12 cellular contexts compared by ENCODE assay signal in the genomic region with DNA sequence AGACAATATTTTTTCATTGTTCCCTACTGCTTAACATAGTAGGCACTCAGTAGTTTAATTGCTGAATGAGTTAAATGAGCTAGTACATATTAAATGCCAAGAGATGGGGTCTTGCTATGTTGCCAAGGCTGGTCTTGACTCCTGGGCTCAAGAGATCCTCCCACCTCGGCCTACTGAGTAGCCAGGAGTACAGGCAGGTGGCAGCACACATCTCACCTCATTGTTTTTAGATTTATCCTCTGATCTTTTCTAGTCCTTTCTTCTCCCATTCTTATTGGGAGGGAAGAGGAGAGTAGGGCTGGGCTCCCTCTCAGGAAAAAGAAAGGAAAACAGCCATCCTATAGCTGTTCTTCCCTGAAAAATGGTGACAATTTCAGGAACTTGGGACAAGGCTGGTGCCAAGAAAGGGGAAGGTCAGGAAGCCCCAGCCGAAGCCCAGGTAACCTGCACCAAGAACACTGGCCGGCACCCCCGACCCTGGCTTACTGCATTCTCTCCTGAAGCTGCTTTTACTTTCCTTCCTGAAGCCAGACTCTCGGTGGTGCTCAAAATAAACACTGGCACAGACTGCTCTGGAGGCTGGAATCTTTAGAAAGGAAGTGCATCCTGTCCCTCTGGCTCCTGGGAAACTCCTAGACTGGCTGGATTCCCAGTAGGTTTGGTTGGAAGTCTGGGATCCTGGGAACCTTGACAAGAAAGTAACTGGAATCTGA. TPM values are rescaled to one million over a fixed set of nuclear protein-coding genes. Genes with fewer than 3 reads are reported as not detected.
DNase-seq lines count a peak whose midpoint lies in the region; ATAC-seq, FAIRE-seq and TF ChIP-seq lines count a peak whose summit lies in the region.
"Had no signal": no experiment of that assay in that cellular context is flagged by ENCODE, and none has a peak within 500 bp of the region (broad histone marks: within the 10 kb centered on the region; RNA-seq: fewer than 3 reads in every experiment).

No MANE protein-coding gene starts in this region.

- in situ Hi-C loops in HepG2 (cut with HindIII; ENCODE audit: extremely low pct_ligation_motif_present, low pct_unique_long_range_greater_than_20kb), result no loop called here

- no peaks in the 10 kb centered on the region for H3K9me3 ChIP-seq in HepG2 (ENCODE audit: low read length)
- H3K9me3 ChIP-seq in thoracic aorta, result no peaks in the 10 kb centered on the region

- no peak for TF ChIP-seq RAD21 in HepG2 (CRISPR knock-in tag; IDR thresholded peaks at IDR 0.05)

- no peak overlapping the region for H3K4me2 ChIP-seq in HepG2 (ENCODE audit: low read depth, low read length)

- H3K36me3 ChIP-seq in bronchial epithelial cell (ENCODE audit: control insufficient read depth, insufficient read depth, low read length) (peaks cover 26% of the 10 kb centered on the region), HepG2 (replicated peaks in 1 of 2; ENCODE audit: control insufficient read depth in 1 of 2, insufficient read depth in 2 of 2, low read length in 2 of 2) (peaks cover 17 to 27% of the 10 kb centered on the region in 2 experiments; a peak in 4 of 5 replicates), thoracic aorta (peaks cover 28% of the 10 kb centered on the region)

- H4K20me1 ChIP-seq in HepG2 (ENCODE audit: insufficient read depth, low read length), result no peaks in the 10 kb centered on the region; the same call in 1 of the 2 replicates

- H3K79me2 ChIP-seq in HepG2 (ENCODE audit: insufficient read depth, low read length), result peaks cover 44% of the 10 kb centered on the region

- no TSS peak for BruUV-seq in HepG2 (replicated peaks; lab: Mats Ljungman, UMichigan)

- no peaks in the 10 kb centered on the region for H3K9me3 Mint-ChIP-seq in activated CD4-positive, alpha-beta memory T cell treated with anti-CD3 and anti-CD28 coated beads, Interleukin-2, amount 10 ng/mL, durations not matched to agents 7 days and 5 days
- no peaks in the 10 kb centered on the region for H3K9me3 Mint-ChIP-seq in activated CD4-positive, alpha-beta memory T cell treated with anti-CD3 and anti-CD28 coated beads for 36 hours

- POLR2A ChIA-PET in activated CD4-positive, alpha-beta memory T cell treated with anti-CD3 and anti-CD28 coated beads, Interleukin-2, amount 10 ng/mL, durations not matched to agents 7 days and 5 days (lab: Charles Lee), result interaction anchor here (1.6 to 2.1 kb wide), 2 partner anchors 9 to 19 kb away, joined by 4 to 13 read pairs; a partner anchor contains a TSS
- POLR2A ChIA-PET in activated CD4-positive, alpha-beta memory T cell treated with anti-CD3 and anti-CD28 coated beads for 36 hours (lab: Charles Lee), result no interaction called here
- POLR2A ChIA-PET in HepG2 (lab: Yijun Ruan, JAX), result interaction anchor here (0.9 kb wide), 1 partner anchor 19 kb away, joined by 3 read pairs; a partner anchor contains a TSS

- H3K27ac ChIP-seq in HepG2 (ENCODE audit: extremely low read length, insufficient read depth, low read length) (no peak overlapping the region), thoracic aorta (peak overlapping the region; percentile 56 to 94)

- DNase-seq in activated CD4-positive, alpha-beta memory T cell treated with anti-CD3 and anti-CD28 coated beads, Interleukin-2, amount 10 ng/mL, durations not matched to agents 7 days and 5 days, result no peak
- no peak for DNase-seq in activated CD4-positive, alpha-beta memory T cell treated with anti-CD3 and anti-CD28 coated beads for 36 hours
- DNase-seq in bronchial epithelial cell (ENCODE audit: low read depth) (peak; percentile 38), HepG2 (ENCODE audit: low spot score) (no peak), thoracic aorta (ENCODE audit: low spot score) (no peak), NCI-H1930 (lab: John Stamatoyannopoulos, UW) (no peak)
- no peak for DNase-seq in activated CD4-positive, alpha-beta T cell treated with anti-CD3 and anti-CD28 coated beads for 1 hour
- DNase-seq: T-helper 9 cell had no signal

- no peak overlapping the region for H2AFZ ChIP-seq in HepG2 (ENCODE audit: low read length)

- H3K4me1 ChIP-seq in HepG2 (ENCODE audit: insufficient read depth, low read length) (peaks cover 31% of the 10 kb centered on the region), thoracic aorta (ENCODE audit: control insufficient read depth in 1 of 2, low read depth in 2 of 2) (peaks cover 26 to 43% of the 10 kb centered on the region in 2 donors)

- TF ChIP-seq CTCF in bronchial epithelial cell (IDR thresholded peaks at IDR 0.05; ENCODE audit: insufficient read depth, low read length, severe bottlenecking), result no peak
- TF ChIP-seq CTCF in HepG2 (CRISPR knock-in tag; IDR thresholded peaks at IDR 0.05), result peak; percentile 16; the same call in 1 of the 2 replicates
- TF ChIP-seq CTCF in thoracic aorta (IDR thresholded peaks at IDR 0.05), result no peak

- peaks cover 35% of the 10 kb centered on the region for H3K36me3 Mint-ChIP-seq in activated CD4-positive, alpha-beta memory T cell treated with anti-CD3 and anti-CD28 coated beads, Interleukin-2, amount 10 ng/mL, durations not matched to agents 7 days and 5 days (ENCODE audit: low read depth)
- peaks cover 15% of the 10 kb centered on the region for H3K36me3 Mint-ChIP-seq in activated CD4-positive, alpha-beta memory T cell treated with anti-CD3 and anti-CD28 coated beads for 36 hours

- CTCF ChIA-PET in activated CD4-positive, alpha-beta memory T cell treated with anti-CD3 and anti-CD28 coated beads, Interleukin-2, amount 10 ng/mL, durations not matched to agents 7 days and 5 days (lab: Charles Lee), result interaction anchor here (3.2 kb wide), 1 partner anchor 78 kb away, joined by 13 read pairs; no protein-coding TSS in a partner anchor
- CTCF ChIA-PET in activated CD4-positive, alpha-beta memory T cell treated with anti-CD3 and anti-CD28 coated beads for 36 hours (lab: Charles Lee), result interaction anchor here (1.2 to 1.5 kb wide), 3 partner anchors 8 to 275 kb away, joined by 3 to 5 read pairs (median 4); no protein-coding TSS in a partner anchor
- CTCF ChIA-PET in HepG2 (lab: Yijun Ruan, JAX; ENCODE audit: low intra/inter-chr PET ratio, low total read pairs), result no interaction called here

- TF ChIP-seq EP300 in HepG2 (IDR thresholded peaks at IDR 0.05; ENCODE audit: low read depth in 2 of 2, low read length in 2 of 2) (no peak), HepG2 (CRISPR knock-in tag; IDR thresholded peaks at IDR 0.05; ENCODE audit: borderline replicate concordance) (no peak)

- H3K4me3 Mint-ChIP-seq in activated CD4-positive, alpha-beta memory T cell treated with anti-CD3 and anti-CD28 coated beads, Interleukin-2, amount 10 ng/mL, durations not matched to agents 7 days and 5 days, result peak overlapping the region; percentile 98
- no peak overlapping the region for H3K4me3 Mint-ChIP-seq in activated CD4-positive, alpha-beta memory T cell treated with anti-CD3 and anti-CD28 coated beads for 36 hours

- intact Hi-C loops in activated CD4-positive, alpha-beta memory T cell treated with anti-CD3 and anti-CD28 coated beads for 36 hours (cut with micrococcal nuclease), result no loop called here
- intact Hi-C loops in HepG2 (cut with micrococcal nuclease; ENCODE audit: unreplicated experiment), result no loop called here

- H3K27me3 ChIP-seq in bronchial epithelial cell (ENCODE audit: control insufficient read depth, insufficient read depth, low read length) (no peaks in the 10 kb centered on the region), HepG2 (ENCODE audit: control insufficient read depth in 1 of 2, insufficient read depth in 2 of 2, low read length in 2 of 2) (no peaks in the 10 kb centered on the region; a peak in 1 of 5 replicates), thoracic aorta (replicated peaks; ENCODE audit: insufficient read depth) (no peaks in the 10 kb centered on the region)

- ATAC-seq in HepG2, result no peak
- no peak for ATAC-seq in thoracic aorta (ENCODE audit: insufficient number of reproducible peaks, low FRiP score, low read depth)
- no peak for ATAC-seq in GM21367 (IDR thresholded peaks at IDR 0.05; ENCODE audit: unreplicated experiment)

- H3K27ac Mint-ChIP-seq in activated CD4-positive, alpha-beta memory T cell treated with anti-CD3 and anti-CD28 coated beads, Interleukin-2, amount 10 ng/mL, durations not matched to agents 7 days and 5 days, result no peak overlapping the region
- no peak overlapping the region for H3K27ac Mint-ChIP-seq in activated CD4-positive, alpha-beta memory T cell treated with anti-CD3 and anti-CD28 coated beads for 36 hours

- 76% methylated on average over 5 of the region's 5 CpGs for WGBS in HepG2 (ENCODE audit: low lambda C conversion rate)

- H3K27me3 Mint-ChIP-seq in activated CD4-positive, alpha-beta memory T cell treated with anti-CD3 and anti-CD28 coated beads, Interleukin-2, amount 10 ng/mL, durations not matched to agents 7 days and 5 days, result no peaks in the 10 kb centered on the region
- no peaks in the 10 kb centered on the region for H3K27me3 Mint-ChIP-seq in activated CD4-positive, alpha-beta memory T cell treated with anti-CD3 and anti-CD28 coated beads for 36 hours

- no peak for FAIRE-seq in bronchial epithelial cell (lab: Jason Lieb, UNC)
- no peak for FAIRE-seq in HepG2 (lab: Jason Lieb, UNC)
- FAIRE-seq: islet of Langerhans had no signal

- peaks cover 41% of the 10 kb centered on the region for H3K4me1 Mint-ChIP-seq in activated CD4-positive, alpha-beta memory T cell treated with anti-CD3 and anti-CD28 coated beads, Interleukin-2, amount 10 ng/mL, durations not matched to agents 7 days and 5 days
- H3K4me1 Mint-ChIP-seq in activated CD4-positive, alpha-beta memory T cell treated with anti-CD3 and anti-CD28 coated beads for 36 hours (ENCODE audit: low read depth), result peaks cover 34% of the 10 kb centered on the region

- no peak overlapping the region for H3K9ac ChIP-seq in HepG2 (ENCODE audit: insufficient read depth, low read depth, low read length)

- TF ChIP-seq POLR2A in HepG2 (IDR thresholded peaks at IDR 0.05; ENCODE audit: insufficient read depth in 1 of 2, low read depth in 2 of 2, low read length in 2 of 2), result no peak

- H3K4me3 ChIP-seq in bronchial epithelial cell (ENCODE audit: low read depth, low read length), result no peak overlapping the region
- no peak overlapping the region for H3K4me3 ChIP-seq in HepG2 (replicated peaks in 1 of 3; ENCODE audit: insufficient read depth in 1 of 3, low read depth in 2 of 3, low read length in 3 of 3)
- no peak overlapping the region for H3K4me3 ChIP-seq in thoracic aorta

RNA-seq across cellular contexts. Expression of a gene that starts 2.7 kb away (rescaled TPM):
- total RNA-seq in activated CD4-positive, alpha-beta memory T cell treated with anti-CD3 and anti-CD28 coated beads, Interleukin-2, amount 10 ng/mL, durations not matched to agents 7 days and 5 days, result 10 to 100 TPM; 25.2 to 26.5 TPM
- total RNA-seq in activated CD4-positive, alpha-beta memory T cell treated with anti-CD3 and anti-CD28 coated beads for 36 hours, result 10 to 100 TPM; 24.4 to 27.3 TPM
- 29.0 and 40.7 TPM in 2 replicates for total RNA-seq in bronchial epithelial cell
- 17.5 and 18.7 TPM in 2 replicates for total RNA-seq in HepG2 (2016; rRNA removed; fragmentation: Illumina TruSeq; extraction: Trizol)
- 3.0 and 3.3 TPM in 2 replicates for total RNA-seq in HepG2 (2016; cell fraction: cytosol; rRNA removed; fragmentation: Illumina TruSeq; extraction: Trizol; ENCODE audit: low read depth)
- 17.6 and 18.0 TPM in 2 replicates for total RNA-seq in HepG2 (2016; cell fraction: insoluble cytoplasmic fraction; rRNA removed; fragmentation: Illumina TruSeq; extraction: Trizol)
- total RNA-seq in HepG2 (2016; cell fraction: membrane; rRNA removed; fragmentation: Illumina TruSeq; extraction: Trizol), result 10.3 and 13.6 TPM in 2 replicates
- total RNA-seq in HepG2 (2016; cell fraction: nucleus; rRNA removed; fragmentation: Illumina TruSeq; extraction: Trizol), result 10.7 and 12.2 TPM in 2 replicates
- 40.6 and 42.8 TPM in 2 replicates for polyA plus RNA-seq in HepG2 (2011; rRNA removed)
- polyA plus RNA-seq in HepG2 (2011; cell fraction: cytosol; rRNA removed), result 26.7 and 28.6 TPM in 2 replicates
- 42.5 and 48.1 TPM in 2 replicates for polyA plus RNA-seq in HepG2 (2011; cell fraction: nucleus; rRNA removed)
- 16.3 and 24.4 TPM in 2 replicates for polyA plus RNA-seq in HepG2 (2012)
- polyA plus RNA-seq in HepG2 (2016; cell fraction: cytosol; fragmentation: Illumina TruSeq; extraction: Trizol; ENCODE audit: low read depth), result 3.2 and 5.3 TPM in 2 replicates
- 18.4 and 21.2 TPM in 2 replicates for polyA plus RNA-seq in HepG2 (2016; cell fraction: insoluble cytoplasmic fraction; fragmentation: Illumina TruSeq; extraction: Trizol; ENCODE audit: low read depth)
- polyA plus RNA-seq in HepG2 (2016; cell fraction: membrane; fragmentation: Illumina TruSeq; extraction: Trizol; ENCODE audit: low read depth), result 8.2 and 8.8 TPM in 2 replicates
- 17.9 and 19.3 TPM in 2 replicates for polyA plus RNA-seq in HepG2 (2016; cell fraction: nucleus; fragmentation: Illumina TruSeq; extraction: Trizol; ENCODE audit: insufficient read depth, low read depth)
- 67.1 and 165 TPM in 2 replicates for polyA minus RNA-seq in HepG2 (2011; rRNA and poly(A)+ RNA removed; ENCODE audit: low replicate concordance)
- polyA minus RNA-seq in HepG2 (2011; cell fraction: cytosol; rRNA and poly(A)+ RNA removed), result 30.3 and 32.2 TPM in 2 replicates
- polyA minus RNA-seq in HepG2 (2011; cell fraction: nucleus; rRNA and poly(A)+ RNA removed), result 20.6 and 26.7 TPM in 2 replicates
- total RNA-seq in thoracic aorta, result 10 to 100 TPM; 43.3 to 66.1 TPM

RNA-seq across cellular contexts. Expression of a gene that starts 2.9 kb away (rescaled TPM):
- 10 to 100 TPM; 22.2 to 25.7 TPM for total RNA-seq in activated CD4-positive, alpha-beta memory T cell treated with anti-CD3 and anti-CD28 coated beads, Interleukin-2, amount 10 ng/mL, durations not matched to agents 7 days and 5 days
- 10 to 100 TPM; 20.3 to 20.6 TPM for total RNA-seq in activated CD4-positive, alpha-beta memory T cell treated with anti-CD3 and anti-CD28 coated beads for 36 hours
- total RNA-seq in bronchial epithelial cell (37.8 and 43.7 TPM in 2 replicates), HepG2 (2016; rRNA removed; fragmentation: Illumina TruSeq; extraction: Trizol) (23.4 and 28.0 TPM in 2 replicates), thoracic aorta (10 to 100 TPM; 37.4 to 38.4 TPM)
- 49.6 and 59.0 TPM in 2 replicates for total RNA-seq in HepG2 (2016; cell fraction: cytosol; rRNA removed; fragmentation: Illumina TruSeq; extraction: Trizol; ENCODE audit: low read depth)
- 22.8 and 29.8 TPM in 2 replicates for total RNA-seq in HepG2 (2016; cell fraction: insoluble cytoplasmic fraction; rRNA removed; fragmentation: Illumina TruSeq; extraction: Trizol)
- total RNA-seq in HepG2 (2016; cell fraction: membrane; rRNA removed; fragmentation: Illumina TruSeq; extraction: Trizol), result 51.8 and 54.0 TPM in 2 replicates
- total RNA-seq in HepG2 (2016; cell fraction: nucleus; rRNA removed; fragmentation: Illumina TruSeq; extraction: Trizol), result 22.4 and 24.3 TPM in 2 replicates
- polyA plus RNA-seq in HepG2 (2011; rRNA removed), result 33.9 and 37.8 TPM in 2 replicates
- polyA plus RNA-seq in HepG2 (2011; cell fraction: cytosol; rRNA removed), result 23.5 and 23.7 TPM in 2 replicates
- 39.0 and 42.0 TPM in 2 replicates for polyA plus RNA-seq in HepG2 (2011; cell fraction: nucleus; rRNA removed)
- 22.5 and 25.6 TPM in 2 replicates for polyA plus RNA-seq in HepG2 (2012)
- polyA plus RNA-seq in HepG2 (2016; cell fraction: cytosol; fragmentation: Illumina TruSeq; extraction: Trizol; ENCODE audit: low read depth), result 50.1 and 61.3 TPM in 2 replicates
- 21.7 and 23.6 TPM in 2 replicates for polyA plus RNA-seq in HepG2 (2016; cell fraction: insoluble cytoplasmic fraction; fragmentation: Illumina TruSeq; extraction: Trizol; ENCODE audit: low read depth)
- polyA plus RNA-seq in HepG2 (2016; cell fraction: membrane; fragmentation: Illumina TruSeq; extraction: Trizol; ENCODE audit: low read depth), result 44.5 and 49.9 TPM in 2 replicates
- 39.5 and 42.9 TPM in 2 replicates for polyA plus RNA-seq in HepG2 (2016; cell fraction: nucleus; fragmentation: Illumina TruSeq; extraction: Trizol; ENCODE audit: insufficient read depth, low read depth)
- 13.0 and 13.9 TPM in 2 replicates for polyA minus RNA-seq in HepG2 (2011; rRNA and poly(A)+ RNA removed; ENCODE audit: low replicate concordance)
- 5.7 and 7.1 TPM in 2 replicates for polyA minus RNA-seq in HepG2 (2011; cell fraction: cytosol; rRNA and poly(A)+ RNA removed)
- 14.9 and 18.4 TPM in 2 replicates for polyA minus RNA-seq in HepG2 (2011; cell fraction: nucleus; rRNA and poly(A)+ RNA removed)

RNA-seq across cellular contexts. Expression of a gene that starts 19.1 kb away (rescaled TPM):
- total RNA-seq in activated CD4-positive, alpha-beta memory T cell treated with anti-CD3 and anti-CD28 coated beads, Interleukin-2, amount 10 ng/mL, durations not matched to agents 7 days and 5 days, result 10 to 100 TPM; 54.3 to 56.2 TPM
- 10 to 100 TPM; 73.8 to 76.4 TPM for total RNA-seq in activated CD4-positive, alpha-beta memory T cell treated with anti-CD3 and anti-CD28 coated beads for 36 hours
- total RNA-seq in bronchial epithelial cell, result 59.8 and 67.5 TPM in 2 replicates
- 114 and 127 TPM in 2 replicates for total RNA-seq in HepG2 (2016; rRNA removed; fragmentation: Illumina TruSeq; extraction: Trizol)
- 63.3 and 67.3 TPM in 2 replicates for total RNA-seq in HepG2 (2016; cell fraction: cytosol; rRNA removed; fragmentation: Illumina TruSeq; extraction: Trizol; ENCODE audit: low read depth)
- 112 and 115 TPM in 2 replicates for total RNA-seq in HepG2 (2016; cell fraction: insoluble cytoplasmic fraction; rRNA removed; fragmentation: Illumina TruSeq; extraction: Trizol)
- total RNA-seq in HepG2 (2016; cell fraction: membrane; rRNA removed; fragmentation: Illumina TruSeq; extraction: Trizol), result 118 and 133 TPM in 2 replicates
- 47.1 and 53.4 TPM in 2 replicates for total RNA-seq in HepG2 (2016; cell fraction: nucleus; rRNA removed; fragmentation: Illumina TruSeq; extraction: Trizol)
- 85.9 and 86.0 TPM in 2 replicates for polyA plus RNA-seq in HepG2 (2011; rRNA removed)
- 82.5 and 91.5 TPM in 2 replicates for polyA plus RNA-seq in HepG2 (2011; cell fraction: cytosol; rRNA removed)
- polyA plus RNA-seq in HepG2 (2011; cell fraction: nucleus; rRNA removed), result 40.8 and 49.4 TPM in 2 replicates
- 60.2 and 73.0 TPM in 2 replicates for polyA plus RNA-seq in HepG2 (2012)
- polyA plus RNA-seq in HepG2 (2016; cell fraction: cytosol; fragmentation: Illumina TruSeq; extraction: Trizol; ENCODE audit: low read depth), result 78.3 and 93.1 TPM in 2 replicates
- polyA plus RNA-seq in HepG2 (2016; cell fraction: insoluble cytoplasmic fraction; fragmentation: Illumina TruSeq; extraction: Trizol; ENCODE audit: low read depth), result 128 and 147 TPM in 2 replicates
- polyA plus RNA-seq in HepG2 (2016; cell fraction: membrane; fragmentation: Illumina TruSeq; extraction: Trizol; ENCODE audit: low read depth), result 120 and 126 TPM in 2 replicates
- polyA plus RNA-seq in HepG2 (2016; cell fraction: nucleus; fragmentation: Illumina TruSeq; extraction: Trizol; ENCODE audit: insufficient read depth, low read depth), result 79.9 and 84.9 TPM in 2 replicates
- polyA minus RNA-seq in HepG2 (2011; rRNA and poly(A)+ RNA removed; ENCODE audit: low replicate concordance), result 108 and 190 TPM in 2 replicates
- 42.1 and 47.7 TPM in 2 replicates for polyA minus RNA-seq in HepG2 (2011; cell fraction: cytosol; rRNA and poly(A)+ RNA removed)
- 22.0 and 26.2 TPM in 2 replicates for polyA minus RNA-seq in HepG2 (2011; cell fraction: nucleus; rRNA and poly(A)+ RNA removed)
- 10 to 100 TPM; 54.9 to 68.2 TPM for total RNA-seq in thoracic aorta

RNA-seq across cellular contexts. Expression of a gene that starts 19.2 kb away (rescaled TPM):
- 10 to 100 TPM; 23.3 to 26.6 TPM for total RNA-seq in activated CD4-positive, alpha-beta memory T cell treated with anti-CD3 and anti-CD28 coated beads, Interleukin-2, amount 10 ng/mL, durations not matched to agents 7 days and 5 days
- total RNA-seq in activated CD4-positive, alpha-beta memory T cell treated with anti-CD3 and anti-CD28 coated beads for 36 hours, result 10 to 100 TPM; 27.1 to 29.8 TPM
- total RNA-seq in bronchial epithelial cell (1.5 and 8.2 TPM in 2 replicates), HepG2 (2016; rRNA removed; fragmentation: Illumina TruSeq; extraction: Trizol) (111 and 137 TPM in 2 replicates), thoracic aorta (1 to 10 TPM; 1.1 to 5.9 TPM)
- total RNA-seq in HepG2 (2016; cell fraction: cytosol; rRNA removed; fragmentation: Illumina TruSeq; extraction: Trizol; ENCODE audit: low read depth), result 41.1 and 45.0 TPM in 2 replicates
- total RNA-seq in HepG2 (2016; cell fraction: insoluble cytoplasmic fraction; rRNA removed; fragmentation: Illumina TruSeq; extraction: Trizol), result 112 and 128 TPM in 2 replicates
- 135 and 146 TPM in 2 replicates for total RNA-seq in HepG2 (2016; cell fraction: membrane; rRNA removed; fragmentation: Illumina TruSeq; extraction: Trizol)
- total RNA-seq in HepG2 (2016; cell fraction: nucleus; rRNA removed; fragmentation: Illumina TruSeq; extraction: Trizol), result 77.2 and 97.2 TPM in 2 replicates
- 51.5 and 69.6 TPM in 2 replicates for polyA plus RNA-seq in HepG2 (2011; rRNA removed)
- 33.3 and 54.1 TPM in 2 replicates for polyA plus RNA-seq in HepG2 (2011; cell fraction: cytosol; rRNA removed)
- 8.5 and 10.8 TPM in 2 replicates for polyA plus RNA-seq in HepG2 (2011; cell fraction: nucleus; rRNA removed)
- 77.6 and 101 TPM in 2 replicates for polyA plus RNA-seq in HepG2 (2012)
- polyA plus RNA-seq in HepG2 (2016; cell fraction: cytosol; fragmentation: Illumina TruSeq; extraction: Trizol; ENCODE audit: low read depth), result 47.9 and 49.9 TPM in 2 replicates
- polyA plus RNA-seq in HepG2 (2016; cell fraction: insoluble cytoplasmic fraction; fragmentation: Illumina TruSeq; extraction: Trizol; ENCODE audit: low read depth), result 138 and 141 TPM in 2 replicates
- 128 and 149 TPM in 2 replicates for polyA plus RNA-seq in HepG2 (2016; cell fraction: membrane; fragmentation: Illumina TruSeq; extraction: Trizol; ENCODE audit: low read depth)
- polyA plus RNA-seq in HepG2 (2016; cell fraction: nucleus; fragmentation: Illumina TruSeq; extraction: Trizol; ENCODE audit: insufficient read depth, low read depth), result 144 and 149 TPM in 2 replicates
- polyA minus RNA-seq in HepG2 (2011; rRNA and poly(A)+ RNA removed; ENCODE audit: low replicate concordance), result 95.5 and 159 TPM in 2 replicates
- polyA minus RNA-seq in HepG2 (2011; cell fraction: cytosol; rRNA and poly(A)+ RNA removed), result 39.8 and 45.1 TPM in 2 replicates
- 13.3 and 17.7 TPM in 2 replicates for polyA minus RNA-seq in HepG2 (2011; cell fraction: nucleus; rRNA and poly(A)+ RNA removed)

RNA-seq across cellular contexts. Expression of a gene that starts 26.8 kb away (rescaled TPM):
- total RNA-seq in activated CD4-positive, alpha-beta memory T cell treated with anti-CD3 and anti-CD28 coated beads, Interleukin-2, amount 10 ng/mL, durations not matched to agents 7 days and 5 days, result not detected
- total RNA-seq in activated CD4-positive, alpha-beta memory T cell treated with anti-CD3 and anti-CD28 coated beads for 36 hours, result not detected
- total RNA-seq in bronchial epithelial cell, result not detected in 2 replicates
- total RNA-seq in HepG2 (2016; rRNA removed; fragmentation: Illumina TruSeq; extraction: Trizol), result not detected in 2 replicates
- not detected in 2 replicates for total RNA-seq in HepG2 (2016; cell fraction: cytosol; rRNA removed; fragmentation: Illumina TruSeq; extraction: Trizol; ENCODE audit: low read depth)
- total RNA-seq in HepG2 (2016; cell fraction: insoluble cytoplasmic fraction; rRNA removed; fragmentation: Illumina TruSeq; extraction: Trizol), result not detected in 2 replicates
- not detected in 2 replicates for total RNA-seq in HepG2 (2016; cell fraction: membrane; rRNA removed; fragmentation: Illumina TruSeq; extraction: Trizol)
- not detected in 2 replicates for total RNA-seq in HepG2 (2016; cell fraction: nucleus; rRNA removed; fragmentation: Illumina TruSeq; extraction: Trizol)
- not detected in 2 replicates for polyA plus RNA-seq in HepG2 (2011; rRNA removed)
- polyA plus RNA-seq in HepG2 (2011; cell fraction: cytosol; rRNA removed), result not detected in 2 replicates
- polyA plus RNA-seq in HepG2 (2011; cell fraction: nucleus; rRNA removed), result 0.43 TPM in 1 of 2 replicates, not detected in the other
- not detected in 2 replicates for polyA plus RNA-seq in HepG2 (2012)
- polyA plus RNA-seq in HepG2 (2016; cell fraction: cytosol; fragmentation: Illumina TruSeq; extraction: Trizol; ENCODE audit: low read depth), result not detected in 2 replicates
- polyA plus RNA-seq in HepG2 (2016; cell fraction: insoluble cytoplasmic fraction; fragmentation: Illumina TruSeq; extraction: Trizol; ENCODE audit: low read depth), result not detected in 2 replicates
- polyA plus RNA-seq in HepG2 (2016; cell fraction: membrane; fragmentation: Illumina TruSeq; extraction: Trizol; ENCODE audit: low read depth), result not detected in 2 replicates
- polyA plus RNA-seq in HepG2 (2016; cell fraction: nucleus; fragmentation: Illumina TruSeq; extraction: Trizol; ENCODE audit: insufficient read depth, low read depth), result not detected in 2 replicates
- polyA minus RNA-seq in HepG2 (2011; rRNA and poly(A)+ RNA removed; ENCODE audit: low replicate concordance), result 0.34 TPM in 1 of 2 replicates, not detected in the other
- not detected in 2 replicates for polyA minus RNA-seq in HepG2 (2011; cell fraction: cytosol; rRNA and poly(A)+ RNA removed)
- not detected in 2 replicates for polyA minus RNA-seq in HepG2 (2011; cell fraction: nucleus; rRNA and poly(A)+ RNA removed)
- not detected for total RNA-seq in thoracic aorta
- total RNA-seq: A673, NCI-H460 had no signal
